ENCODE assay signal across 8 cellular contexts in the genomic region with DNA sequence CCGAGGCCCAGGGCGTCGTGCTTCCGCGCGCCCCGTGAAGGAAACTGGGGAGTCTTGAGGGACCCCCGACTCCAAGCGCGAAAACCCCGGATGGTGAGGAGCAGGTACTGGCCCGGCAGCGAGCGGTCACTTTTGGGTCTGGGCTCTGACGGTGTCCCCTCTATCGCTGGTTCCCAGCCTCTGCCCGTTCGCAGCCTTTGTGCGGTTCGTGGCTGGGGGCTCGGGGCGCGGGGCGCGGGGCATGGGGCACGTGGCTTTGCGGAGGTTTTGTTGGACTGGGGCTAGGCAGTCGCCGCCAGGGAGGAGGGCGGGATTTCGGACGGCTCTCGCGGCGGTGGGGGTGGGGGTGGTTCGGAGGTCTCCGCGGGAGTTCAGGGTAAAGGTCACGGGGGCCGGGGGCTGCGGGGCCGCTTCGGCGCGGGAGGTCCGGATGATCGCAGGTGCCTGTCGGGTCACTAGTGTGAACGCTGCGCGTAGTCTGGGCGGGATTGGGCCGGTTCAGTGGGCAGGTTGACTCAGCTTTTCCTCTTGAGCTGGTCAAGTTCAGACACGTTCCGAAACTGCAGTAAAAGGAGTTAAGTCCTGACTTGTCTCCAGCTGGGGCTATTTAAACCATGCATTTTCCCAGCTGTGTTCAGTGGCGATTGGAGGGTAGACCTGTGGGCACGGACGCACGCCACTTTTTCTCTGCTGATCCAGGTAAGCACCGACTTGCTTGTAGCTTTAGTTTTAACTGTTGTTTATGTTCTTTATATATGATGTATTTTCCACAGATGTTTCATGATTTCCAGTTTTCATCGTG. TPM values are rescaled to one million over a fixed set of nuclear protein-coding genes. Genes with fewer than 3 reads are reported as not detected.
DNase-seq lines count a peak whose midpoint lies in the region; ATAC-seq, FAIRE-seq and TF ChIP-seq lines count a peak whose summit lies in the region.

No MANE protein-coding gene starts in this region.

- FAIRE-seq in H54 (lab: Jason Lieb, UNC) = peak; percentile 82

- TF ChIP-seq CTCF in LNCaP clone FGC (IDR thresholded peaks at IDR 0.05; ENCODE audit: control insufficient read depth, extremely low read depth, insufficient read depth) (no peak), RWPE2 (IDR thresholded peaks at IDR 0.05; ENCODE audit: poor library complexity, severe bottlenecking) (no peak), fibroblast of villous mesenchyme (IDR thresholded peaks at IDR 0.05; ENCODE audit: insufficient read depth, low read depth, low read length) (no peak), neural crest cell (conservative IDR thresholded peaks at IDR 0.05) (peak; percentile 19), stomach (IDR thresholded peaks at IDR 0.05) (no peak)

- H3K4me3 ChIP-seq in LNCaP clone FGC (ENCODE audit: low read depth, low read length) = peak overlapping the region; percentile 96
- peak overlapping the region; percentile 61 for H3K4me3 ChIP-seq in RWPE2 (ENCODE audit: severe bottlenecking)
- H3K4me3 ChIP-seq in fibroblast of villous mesenchyme (ENCODE audit: low read depth, low read length) = peak overlapping the region; percentile 95
- H3K4me3 ChIP-seq in stomach = peak overlapping the region; percentile 62 to 99 (median 86)

- no peak for TF ChIP-seq EP300 in stomach (IDR thresholded peaks at IDR 0.05)

- H3K4me3 Mint-ChIP-seq in neural crest cell = peak overlapping the region; percentile 99

- no peaks in the 10 kb centered on the region for H3K27me3 Mint-ChIP-seq in neural crest cell (ENCODE audit: low read depth)

- H3K27me3 ChIP-seq in RWPE2 (ENCODE audit: insufficient read depth, poor library complexity, severe bottlenecking) (no peaks in the 10 kb centered on the region), stomach (no peaks in the 10 kb centered on the region)

- TF ChIP-seq POLR2A in H54 (IDR thresholded peaks at IDR 0.05; ENCODE audit: low read depth, low read length) = peak; percentile 47; the same call in 1 of the 2 replicates
- TF ChIP-seq POLR2A in stomach (IDR thresholded peaks at IDR 0.05) = peak in 1 of 4 donors; percentile 55

- peaks cover 20% of the 10 kb centered on the region for H3K4me1 Mint-ChIP-seq in neural crest cell

- intact Hi-C loops in stomach (cut with DNase I; ENCODE audit: low total_unique reads) = loop anchor here (10.0 kb wide), 1 partner anchor 64 kb away; the partner anchor contains the start of gene SLC35E3

- peaks cover 8% of the 10 kb centered on the region for H3K36me3 Mint-ChIP-seq in neural crest cell (ENCODE audit: low read depth)

- peak; percentile 81 for ATAC-seq in RWPE2 (ENCODE audit: low read depth)

- H3K27ac ChIP-seq in RWPE2 (ENCODE audit: poor library complexity, severe bottlenecking) (peak overlapping the region; percentile 91), stomach (peak overlapping the region; percentile 98 to 100 (median 99))

- peak; percentile 93 for DNase-seq in ELR (ENCODE audit: low read depth)
- DNase-seq in H54 (ENCODE audit: insufficient read length, low spot score) = peak; percentile 69
- peak; percentile 80 for DNase-seq in LNCaP clone FGC (ENCODE audit: low read depth)
- DNase-seq in RWPE2 (ENCODE audit: low spot score) = peak; percentile 95
- peak; percentile 86 for DNase-seq in activated effector memory CD4-positive, alpha-beta T cell treated with anti-CD3 and anti-CD28 coated beads, Interleukin-2, amount 50 U/mL, for 16 hours
- peak; percentile 93 for DNase-seq in fibroblast of villous mesenchyme (ENCODE audit: low read depth)
- DNase-seq in neural crest cell (ENCODE audit: low read depth, low spot score) = peak; percentile 59
- DNase-seq in stomach = peak; percentile 79

- H3K9me3 Mint-ChIP-seq in neural crest cell = no peaks in the 10 kb centered on the region

- H3K9me3 ChIP-seq in RWPE2 (ENCODE audit: severe bottlenecking) = no peaks in the 10 kb centered on the region
- no peaks in the 10 kb centered on the region for H3K9me3 ChIP-seq in stomach

- H3K4me1 ChIP-seq in RWPE2 (ENCODE audit: insufficient read depth, poor library complexity, severe bottlenecking) (peaks cover 20% of the 10 kb centered on the region), stomach (peaks cover 22 to 73% (median 52%) of the 10 kb centered on the region in 4 donors)

- peak overlapping the region; percentile 99 for H3K27ac Mint-ChIP-seq in neural crest cell (ENCODE audit: unreplicated experiment)

- H3K36me3 ChIP-seq in RWPE2 (ENCODE audit: low read depth) (peaks cover 48% of the 10 kb centered on the region), stomach (peaks cover 11 to 35% (median 33%) of the 10 kb centered on the region in 4 donors)

- 0 to 1% (median 0%) methylated on average over 14 to 61 of the region's 61 CpGs for WGBS in stomach, 5 donors

RNA-seq across cellular contexts. Expression of gene MDM2, which starts 0.6 kb away (rescaled TPM):
- 151 and 245 TPM in 2 replicates for total RNA-seq in fibroblast of villous mesenchyme
- 123 TPM in 2 replicates for total RNA-seq in neural crest cell
- 100 to 1,000 TPM in 3 of 5 donors, 10 to 100 TPM in 2; 42.4 to 151 (median 132) TPM for total RNA-seq in stomach
- 10 to 100 TPM; 16.8 to 74.4 (median 23.8) TPM for polyA plus RNA-seq in stomach

Comparison
In these comparisons a context has a peak if more than half of its experiments do, and no peak if none do; other contexts are left out.
1. Peak in every context shown above with its lines: DNase-seq, ATAC-seq, H3K4me3 ChIP-seq and H3K27ac ChIP-seq.